In genomic region chr17:45149037-45149668, GRCh38 we compare ENCODE assay signal across 8 cellular contexts. TPM values are rescaled to one million over a fixed set of nuclear protein-coding genes. Genes with fewer than 3 reads are reported as not detected.
DNase-seq lines count a peak whose midpoint lies in the region; ATAC-seq and TF ChIP-seq lines count a peak whose summit lies in the region.

No MANE protein-coding gene starts in this region.

- TF ChIP-seq CTCF in choroid plexus epithelial cell (conservative IDR thresholded peaks at IDR 0.05; ENCODE audit: low read depth, low read length) (peak; percentile 87), kidney epithelial cell (IDR thresholded peaks at IDR 0.05; ENCODE audit: insufficient read depth, low read length, poor library complexity, severe bottlenecking) (peak; percentile 91)

- H3K4me3 ChIP-seq in choroid plexus epithelial cell (ENCODE audit: low read depth, low read length) (peak overlapping the region; percentile 68), kidney epithelial cell (ENCODE audit: low read depth, low read length) (peak overlapping the region; percentile 81)

- H3K36me3 ChIP-seq in kidney epithelial cell (ENCODE audit: control insufficient read depth, insufficient read depth, low read length), result no peaks in the 10 kb centered on the region

- peak; percentile 44 for DNase-seq in DMS79 (lab: John Stamatoyannopoulos, UW)
- peak; percentile 82 for DNase-seq in NCI-H510A treated with DMSO at 0.1 percent for 48 hours (lab: John Stamatoyannopoulos, UW)
- DNase-seq in activated CD4-positive, alpha-beta T cell treated with anti-CD3 and anti-CD28 coated beads for 4 hours, result peak; percentile 67 to 69
- DNase-seq in choroid plexus epithelial cell (ENCODE audit: low read depth), result peak; percentile 86
- no peak for DNase-seq in kidney epithelial cell (ENCODE audit: low read depth)
- peak; percentile 82 for DNase-seq in stimulated activated CD4-positive, alpha-beta T cell treated with anti-CD3 and anti-CD28 coated beads, Interleukin-15, amount 100 ng/mL, for 24 hours
- DNase-seq in NCI-H187 treated with DMSO at 0.1 percent for 48 hours (lab: John Stamatoyannopoulos, UW), result no peak

- peak; percentile 29 for ATAC-seq in HG02885 (IDR thresholded peaks at IDR 0.05; ENCODE audit: poor library complexity, unreplicated experiment)

- H3K27me3 ChIP-seq in kidney epithelial cell (ENCODE audit: control insufficient read depth, insufficient read depth, low read length), result no peaks in the 10 kb centered on the region

RNA-seq across cellular contexts. Expression of gene HEXIM1, which starts 0.9 kb away (rescaled TPM):
- 17.9 and 20.0 TPM in 2 replicates for total RNA-seq in kidney epithelial cell

RNA-seq across cellular contexts. Expression of gene HEXIM2, which starts 12.5 kb away (rescaled TPM):
- total RNA-seq in kidney epithelial cell, result 7.7 and 10.4 TPM in 2 replicates

RNA-seq across cellular contexts. Expression of gene ACBD4, which starts 13.7 kb away (rescaled TPM):
- 7.1 and 8.2 TPM in 2 replicates for total RNA-seq in kidney epithelial cell

RNA-seq across cellular contexts. Expression of gene PLCD3, which starts 16.8 kb away (rescaled TPM):
- 54.5 and 61.9 TPM in 2 replicates for total RNA-seq in kidney epithelial cell

Comparison
In these comparisons a context has a peak if more than half of its experiments do, and no peak if none do; other contexts are left out.
1. DNase-seq: peak in DMS79 (single experiment), NCI-H510A treated with DMSO at 0.1 percent for 48 hours (single experiment), activated CD4-positive, alpha-beta T cell treated with anti-CD3 and anti-CD28 coated beads for 4 hours (2 of 2), choroid plexus epithelial cell (single experiment) and stimulated activated CD4-positive, alpha-beta T cell treated with anti-CD3 and anti-CD28 coated beads, Interleukin-15, amount 100 ng/mL, for 24 hours (single experiment); none in kidney epithelial cell (single experiment) and NCI-H187 treated with DMSO at 0.1 percent for 48 hours (single experiment).